Comparison of ENCODE assay signal across 1 cellular context in the genomic region with DNA sequence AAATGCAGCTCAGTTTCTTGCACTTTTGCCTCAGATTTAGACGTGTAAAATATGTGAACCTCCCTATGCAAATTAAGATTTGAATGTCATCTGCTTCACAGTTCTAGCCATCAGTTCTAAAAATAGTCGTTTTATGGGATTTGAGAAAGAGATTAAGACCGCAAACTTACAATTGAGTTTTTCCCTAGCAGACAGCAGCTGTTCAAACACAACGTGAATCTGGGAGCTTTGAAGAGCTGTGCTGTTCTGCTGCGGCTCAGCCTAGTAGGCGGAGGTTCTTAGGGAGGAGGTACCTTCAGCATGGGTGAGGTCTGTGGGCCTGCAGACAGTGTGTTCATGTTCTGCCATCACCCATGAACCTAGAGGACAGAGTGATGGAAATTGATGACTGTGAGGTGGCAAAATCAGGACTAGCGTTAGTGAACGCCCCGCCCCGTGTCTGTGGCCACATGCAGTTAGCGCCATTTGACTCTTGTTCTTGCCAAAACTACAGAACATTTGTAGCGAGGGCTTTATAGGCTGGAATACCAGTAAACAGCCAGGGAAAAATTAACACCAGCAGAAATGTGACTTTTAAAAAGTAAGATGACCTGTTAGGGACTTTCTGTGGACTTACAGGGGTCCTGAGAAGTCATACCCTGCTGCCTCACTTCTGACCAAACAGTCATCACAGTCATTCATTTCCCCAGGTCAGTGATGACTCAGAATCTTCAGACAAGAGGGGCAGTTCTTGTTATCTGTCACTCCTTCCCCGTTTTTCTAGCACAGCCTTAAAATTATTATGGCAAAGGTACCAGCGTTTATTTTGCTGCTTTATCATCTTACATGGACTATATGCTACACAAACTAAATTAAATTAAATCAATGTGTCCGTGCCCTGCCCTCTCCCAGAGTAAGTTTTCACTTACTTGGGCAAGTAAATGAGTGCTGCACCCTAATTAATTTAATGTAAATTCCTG.
TF ChIP-seq lines count a peak whose summit lies in the region.

No MANE protein-coding gene starts in this region.

TF ChIP-seq in K562, 482 proteins besides CTCF, POLR2A, EP300 and RAD21 (continued from another document):
- TF ChIP-seq MNT (conservative IDR thresholded peaks at IDR 0.05): 0 out of 4 replicates have a peak, but pooled peaks of 1 of the 2 experiments have one; percentile 30
- TF ChIP-seq CXXC5 (CRISPR knock-in tag; IDR thresholded peaks at IDR 0.05): 0 out of 2 replicates have a peak, but pooled peaks have one; percentile 22
- TF ChIP-seq FOXA3 (CRISPR knock-in tag; conservative IDR thresholded peaks at IDR 0.05 in 1 of 2, IDR thresholded peaks at IDR 0.05 in 1 of 2): peak; percentile 85 to 95
- 0 out of 4 replicates have a peak, but pooled peaks of 1 of the 2 experiments have one; percentile 22 for TF ChIP-seq TEAD1 (CRISPR knock-in tag; IDR thresholded peaks at IDR 0.05)
- TF ChIP-seq ATF3 (IDR thresholded peaks at IDR 0.05): peak; percentile 90
- no peak for TF ChIP-seq ATF3 (CRISPR knock-in tag; conservative IDR thresholded peaks at IDR 0.05)
- peak; percentile 72 for TF ChIP-seq SMARCA4 (IDR thresholded peaks at IDR 0.05)
- TF ChIP-seq JUND (IDR thresholded peaks at IDR 0.05; ENCODE audit: borderline replicate concordance, low read depth, low read length): peak; percentile 90
- TF ChIP-seq JUND (tag; IDR thresholded peaks at IDR 0.05; ENCODE audit: borderline replicate concordance, low read depth, low read length): peak; percentile 77; the same call in 2 of the 3 replicates
- peak; percentile 75 for TF ChIP-seq JUN (IDR thresholded peaks at IDR 0.05; ENCODE audit: borderline replicate concordance, low read depth, low read length)
- no peak for TF ChIP-seq JUN (CRISPR knock-in tag; IDR thresholded peaks at IDR 0.05; ENCODE audit: borderline replicate concordance)
- peak; percentile 19 to 48; a peak in 2 of 4 replicates for TF ChIP-seq KDM1A (IDR thresholded peaks at IDR 0.05)
- TF ChIP-seq DPF2 (IDR thresholded peaks at IDR 0.05): peak; percentile 69
- peak; percentile 92 for TF ChIP-seq MEF2D (tag; conservative IDR thresholded peaks at IDR 0.05; ENCODE audit: low read depth)
- TF ChIP-seq SMARCE1 (IDR thresholded peaks at IDR 0.05): peak; percentile 63
- no peak for TF ChIP-seq ZNF347 (CRISPR knock-in tag; IDR thresholded peaks at IDR 0.05; ENCODE audit: low read depth)
- TF ChIP-seq GABPB1 (CRISPR knock-in tag; IDR thresholded peaks at IDR 0.05): 0 out of 2 replicates have a peak, but pooled peaks have one; percentile 14
- TF ChIP-seq CBFA2T3 (IDR thresholded peaks at IDR 0.05): peak; percentile 50; the same call in 1 of the 2 replicates
- TF ChIP-seq ETV5 (CRISPR knock-in tag; IDR thresholded peaks at IDR 0.05; ENCODE audit: low read depth): 0 out of 2 replicates have a peak, but pooled peaks have one; percentile 21
- TF ChIP-seq MBD2 (IDR thresholded peaks at IDR 0.05; ENCODE audit: borderline replicate concordance, low read depth): no peak
- TF ChIP-seq, protein P1, sequence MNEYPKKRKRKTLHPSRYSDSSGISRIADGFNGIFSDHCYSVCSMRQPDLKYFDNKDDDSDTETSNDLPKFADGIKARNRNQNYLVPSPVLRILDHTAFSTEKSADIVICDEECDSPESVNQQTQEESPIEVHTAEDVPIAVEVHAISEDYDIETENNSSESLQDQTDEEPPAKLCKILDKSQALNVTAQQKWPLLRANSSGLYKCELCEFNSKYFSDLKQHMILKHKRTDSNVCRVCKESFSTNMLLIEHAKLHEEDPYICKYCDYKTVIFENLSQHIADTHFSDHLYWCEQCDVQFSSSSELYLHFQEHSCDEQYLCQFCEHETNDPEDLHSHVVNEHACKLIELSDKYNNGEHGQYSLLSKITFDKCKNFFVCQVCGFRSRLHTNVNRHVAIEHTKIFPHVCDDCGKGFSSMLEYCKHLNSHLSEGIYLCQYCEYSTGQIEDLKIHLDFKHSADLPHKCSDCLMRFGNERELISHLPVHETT (CRISPR knock-in tag; conservative IDR thresholded peaks at IDR 0.05 in 1 of 2, IDR thresholded peaks at IDR 0.05 in 1 of 2): no peak
- TF ChIP-seq WHSC1 (IDR thresholded peaks at IDR 0.05; ENCODE audit: low read length): no peak
- TF ChIP-seq ZNF146 (CRISPR knock-in tag; IDR thresholded peaks at IDR 0.05; ENCODE audit: unreplicated experiment): no peak
- TF ChIP-seq, protein P2, sequence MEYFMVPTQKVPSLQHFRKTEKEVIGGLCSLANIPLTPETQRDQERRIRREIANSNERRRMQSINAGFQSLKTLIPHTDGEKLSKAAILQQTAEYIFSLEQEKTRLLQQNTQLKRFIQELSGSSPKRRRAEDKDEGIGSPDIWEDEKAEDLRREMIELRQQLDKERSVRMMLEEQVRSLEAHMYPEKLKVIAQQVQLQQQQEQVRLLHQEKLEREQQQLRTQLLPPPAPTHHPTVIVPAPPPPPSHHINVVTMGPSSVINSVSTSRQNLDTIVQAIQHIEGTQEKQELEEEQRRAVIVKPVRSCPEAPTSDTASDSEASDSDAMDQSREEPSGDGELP (CRISPR knock-in tag; IDR thresholded peaks at IDR 0.05; ENCODE audit: borderline replicate concordance): peak; percentile 89
- no peak for TF ChIP-seq ZNF232 (CRISPR knock-in tag; IDR thresholded peaks at IDR 0.05)
- no peak for TF ChIP-seq CBX2 (IDR thresholded peaks at IDR 0.05; ENCODE audit: insufficient read depth, low read length, poor library complexity, severe bottlenecking)
- no peak for TF ChIP-seq ZNF197 (CRISPR knock-in tag; IDR thresholded peaks at IDR 0.05; ENCODE audit: low read depth)
- TF ChIP-seq, protein P3, sequence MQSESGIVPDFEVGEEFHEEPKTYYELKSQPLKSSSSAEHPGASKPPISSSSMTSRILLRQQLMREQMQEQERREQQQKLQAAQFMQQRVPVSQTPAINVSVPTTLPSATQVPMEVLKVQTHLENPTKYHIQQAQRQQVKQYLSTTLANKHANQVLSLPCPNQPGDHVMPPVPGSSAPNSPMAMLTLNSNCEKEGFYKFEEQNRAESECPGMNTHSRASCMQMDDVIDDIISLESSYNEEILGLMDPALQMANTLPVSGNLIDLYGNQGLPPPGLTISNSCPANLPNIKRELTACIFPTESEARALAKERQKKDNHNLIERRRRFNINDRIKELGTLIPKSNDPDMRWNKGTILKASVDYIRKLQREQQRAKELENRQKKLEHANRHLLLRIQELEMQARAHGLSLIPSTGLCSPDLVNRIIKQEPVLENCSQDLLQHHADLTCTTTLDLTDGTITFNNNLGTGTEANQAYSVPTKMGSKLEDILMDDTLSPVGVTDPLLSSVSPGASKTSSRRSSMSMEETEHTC (IDR thresholded peaks at IDR 0.05): 0 out of 2 replicates have a peak, but pooled peaks have one; percentile 6
- no peak for TF ChIP-seq YY1 (IDR thresholded peaks at IDR 0.05; ENCODE audit: borderline replicate concordance in 1 of 3, control insufficient read depth in 1 of 3, extremely low read depth in 1 of 3, insufficient read depth in 3 of 3, insufficient read length in 1 of 3, insufficient replicate concordance in 2 of 3, low read depth in 1 of 3, low read length in 2 of 3)
- peak; percentile 53 for TF ChIP-seq MEIS2 (IDR thresholded peaks at IDR 0.05; ENCODE audit: partially characterized antibody)
- TF ChIP-seq TCF3 (CRISPR knock-in tag; IDR thresholded peaks at IDR 0.05): peak; percentile 32; the same call in 1 of the 2 replicates
- peak; percentile 54; the same call in 1 of the 2 replicates for TF ChIP-seq NFE2 (IDR thresholded peaks at IDR 0.05; ENCODE audit: low read depth)
- TF ChIP-seq, protein P4, sequence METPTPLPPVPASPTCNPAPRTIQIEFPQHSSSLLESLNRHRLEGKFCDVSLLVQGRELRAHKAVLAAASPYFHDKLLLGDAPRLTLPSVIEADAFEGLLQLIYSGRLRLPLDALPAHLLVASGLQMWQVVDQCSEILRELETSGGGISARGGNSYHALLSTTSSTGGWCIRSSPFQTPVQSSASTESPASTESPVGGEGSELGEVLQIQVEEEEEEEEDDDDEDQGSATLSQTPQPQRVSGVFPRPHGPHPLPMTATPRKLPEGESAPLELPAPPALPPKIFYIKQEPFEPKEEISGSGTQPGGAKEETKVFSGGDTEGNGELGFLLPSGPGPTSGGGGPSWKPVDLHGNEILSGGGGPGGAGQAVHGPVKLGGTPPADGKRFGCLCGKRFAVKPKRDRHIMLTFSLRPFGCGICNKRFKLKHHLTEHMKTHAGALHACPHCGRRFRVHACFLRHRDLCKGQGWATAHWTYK (CRISPR knock-in tag; IDR thresholded peaks at IDR 0.05): no peak
- TF ChIP-seq ZNF589 (CRISPR knock-in tag; IDR thresholded peaks at IDR 0.05; ENCODE audit: low read depth): 0 out of 2 replicates have a peak, but pooled peaks have one; percentile 20
- peak; percentile 47 for TF ChIP-seq ARID1B (IDR thresholded peaks at IDR 0.05)
- peak; percentile 92 for TF ChIP-seq FOSL1 (tag; conservative IDR thresholded peaks at IDR 0.05)
- TF ChIP-seq, protein P5, sequence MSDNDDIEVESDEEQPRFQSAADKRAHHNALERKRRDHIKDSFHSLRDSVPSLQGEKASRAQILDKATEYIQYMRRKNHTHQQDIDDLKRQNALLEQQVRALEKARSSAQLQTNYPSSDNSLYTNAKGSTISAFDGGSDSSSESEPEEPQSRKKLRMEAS (CRISPR knock-in tag; IDR thresholded peaks at IDR 0.05): peak; percentile 55
- TF ChIP-seq, protein P6, sequence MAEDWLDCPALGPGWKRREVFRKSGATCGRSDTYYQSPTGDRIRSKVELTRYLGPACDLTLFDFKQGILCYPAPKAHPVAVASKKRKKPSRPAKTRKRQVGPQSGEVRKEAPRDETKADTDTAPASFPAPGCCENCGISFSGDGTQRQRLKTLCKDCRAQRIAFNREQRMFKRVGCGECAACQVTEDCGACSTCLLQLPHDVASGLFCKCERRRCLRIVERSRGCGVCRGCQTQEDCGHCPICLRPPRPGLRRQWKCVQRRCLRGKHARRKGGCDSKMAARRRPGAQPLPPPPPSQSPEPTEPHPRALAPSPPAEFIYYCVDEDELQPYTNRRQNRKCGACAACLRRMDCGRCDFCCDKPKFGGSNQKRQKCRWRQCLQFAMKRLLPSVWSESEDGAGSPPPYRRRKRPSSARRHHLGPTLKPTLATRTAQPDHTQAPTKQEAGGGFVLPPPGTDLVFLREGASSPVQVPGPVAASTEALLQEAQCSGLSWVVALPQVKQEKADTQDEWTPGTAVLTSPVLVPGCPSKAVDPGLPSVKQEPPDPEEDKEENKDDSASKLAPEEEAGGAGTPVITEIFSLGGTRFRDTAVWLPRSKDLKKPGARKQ (CRISPR knock-in tag; IDR thresholded peaks at IDR 0.05): 0 out of 2 replicates have a peak, but pooled peaks have one; percentile 24
- no peak for TF ChIP-seq YBX1 (IDR thresholded peaks at IDR 0.05)
- peak; percentile 77; the same call in 1 of the 2 replicates for TF ChIP-seq MEF2A (IDR thresholded peaks at IDR 0.05; ENCODE audit: control insufficient read depth, low read depth, low read length)
TF ChIP-seq in K562: peak in this region for 33.
